ENCODE assay signal across 8 cellular contexts in genomic region chr1:235888119-235888643, GRCh38. TPM values are rescaled to one million over a fixed set of nuclear protein-coding genes. Genes with fewer than 3 reads are reported as not detected.
DNase-seq lines count a peak whose midpoint lies in the region; ATAC-seq and TF ChIP-seq lines count a peak whose summit lies in the region.

No MANE protein-coding gene starts in this region.

- H3K4me3 ChIP-seq in body of pancreas: no peak overlapping the region

- TF ChIP-seq POLR2A in body of pancreas (IDR thresholded peaks at IDR 0.05): no peak

- H3K27me3 ChIP-seq in body of pancreas: no peaks in the 10 kb centered on the region

- peaks cover 13% of the 10 kb centered on the region for H3K4me1 ChIP-seq in body of pancreas

- no peaks in the 10 kb centered on the region for H3K9me3 ChIP-seq in body of pancreas

- ATAC-seq in GM19328 (IDR thresholded peaks at IDR 0.05; ENCODE audit: unreplicated experiment): peak; percentile 86
- ATAC-seq in HG03103 (IDR thresholded peaks at IDR 0.05; ENCODE audit: low read depth, unreplicated experiment): peak; percentile 80
- ATAC-seq in body of pancreas: no peak
- no peak for ATAC-seq in left lobe of liver

- 86 to 87% methylated on average over 8 of the region's 8 CpGs for WGBS in body of pancreas, 2 donors

- H3K36me3 ChIP-seq in body of pancreas (replicated peaks in 1 of 2; ENCODE audit: insufficient read depth in 1 of 2, low read depth in 2 of 2): no peaks in the 10 kb centered on the region

- peak; percentile 35 for DNase-seq in activated T-cell treated with anti-CD3 and anti-CD28 coated beads for 4 hours
- DNase-seq in stimulated activated CD4-positive, alpha-beta T cell treated with anti-CD3 and anti-CD28 coated beads, Interleukin-4, amount 100 ng/mL, for 48 hours (ENCODE audit: low read depth in 2 of 2): peak; percentile 30 to 68
- no peak for DNase-seq in body of pancreas
- DNase-seq in putamen (ENCODE audit: low spot score): no peak
- no peak for DNase-seq in COLO668 (lab: John Stamatoyannopoulos, UW; ENCODE audit: unreplicated experiment)
- DNase-seq in left lobe of liver (ENCODE audit: low spot score): no peak

- H3K27ac ChIP-seq in body of pancreas: no peak overlapping the region

- intact Hi-C loops in body of pancreas (cut with DNase I): no loop called here

- TF ChIP-seq CTCF in body of pancreas (IDR thresholded peaks at IDR 0.05): no peak

RNA-seq across cellular contexts. Expression of gene LYST, which starts 21.5 kb away (rescaled TPM):
- total RNA-seq in body of pancreas: 10 to 100 TPM; 16.5 to 21.0 TPM
- 12.2 TPM for total RNA-seq in left lobe of liver

Comparison
In these comparisons a context has a peak if more than half of its experiments do, and no peak if none do; other contexts are left out.
1. ATAC-seq: peak in GM19328 (single experiment) and HG03103 (single experiment); none in body of pancreas (single experiment) and left lobe of liver (single experiment).
2. DNase-seq: peak in activated T-cell treated with anti-CD3 and anti-CD28 coated beads for 4 hours (single experiment) and stimulated activated CD4-positive, alpha-beta T cell treated with anti-CD3 and anti-CD28 coated beads, Interleukin-4, amount 100 ng/mL, for 48 hours (2 of 2); none in body of pancreas (0 of 4), putamen (single experiment), COLO668 (single experiment) and left lobe of liver (single experiment).